In genomic region chr17:19239544-19239943, GRCh38 we compare ENCODE assay signal across 13 cellular contexts. TPM values are rescaled to one million over a fixed set of nuclear protein-coding genes. Genes with fewer than 3 reads are reported as not detected.
A peak's percentile ranks its signal among the peaks of the same experiment; 100 is the strongest.
DNase-seq lines count a peak whose midpoint lies in the region; ATAC-seq and TF ChIP-seq lines count a peak whose summit lies in the region.
"Had no signal": no experiment of that assay in that cellular context is flagged by ENCODE, and none has a peak within 500 bp of the region (broad histone marks: within the 10 kb centered on the region; RNA-seq: fewer than 3 reads in every experiment).

No MANE protein-coding gene starts in this region.

- H3K27ac ChIP-seq in GM23338 (ENCODE audit: low read depth) (peak overlapping the region; percentile 55; the same call in 1 of the 2 replicates), endodermal cell (ENCODE audit: low read depth, low read length) (no peak overlapping the region), spleen (peak overlapping the region in 2 of 8 donors; percentile 15 to 24)
- H3K27ac ChIP-seq: Peyer's patch had no signal

- no peak for TF ChIP-seq POLR2A in spleen (IDR thresholded peaks at IDR 0.05)

- H2AFZ ChIP-seq in GM23338: no peak overlapping the region

- H3K27me3 ChIP-seq in GM23338 (ENCODE audit: insufficient read depth) (no peaks in the 10 kb centered on the region), endodermal cell (ENCODE audit: control insufficient read depth, insufficient read depth, low read length, poor library complexity, severe bottlenecking) (no peaks in the 10 kb centered on the region), spleen (replicated peaks in 1 of 7) (peaks cover 0 to 16% (median 0%) of the 10 kb centered on the region in 7 donors)
- H3K27me3 ChIP-seq: Peyer's patch had no signal

- peaks cover 67% of the 10 kb centered on the region for H3K79me2 ChIP-seq in GM23338 (replicated peaks; ENCODE audit: insufficient read depth)

- peaks cover 25% of the 10 kb centered on the region for H3K4me1 ChIP-seq in GM23338 (ENCODE audit: insufficient read depth)
- H3K4me1 ChIP-seq in endodermal cell (ENCODE audit: control insufficient read depth, insufficient read depth, low read length): no peaks in the 10 kb centered on the region
- peaks cover 5 to 46% (median 18%) of the 10 kb centered on the region in 6 donors for H3K4me1 ChIP-seq in spleen

- no peaks in the 10 kb centered on the region; the same call in 1 of the 2 replicates for H3F3A ChIP-seq in GM23338 (replicated peaks; ENCODE audit: low read depth)

- H3K9me3 ChIP-seq in endodermal cell (ENCODE audit: control insufficient read depth, low read length) (no peaks in the 10 kb centered on the region), spleen (no peaks in the 10 kb centered on the region)
- H3K9me3 ChIP-seq: Peyer's patch had no signal

- H3K4me2 ChIP-seq in GM23338: 0 out of 2 replicates have a peak overlapping the region, but pooled peaks have one; percentile 98

- H4K20me1 ChIP-seq in GM23338 (replicated peaks; ENCODE audit: insufficient read depth): peaks cover 37% of the 10 kb centered on the region

- DNase-seq in GM23338 (ENCODE audit: low spot score) (no peak), endodermal cell (no peak), medulla oblongata (ENCODE audit: extremely low spot score) (peak; percentile 82), spleen (peak; percentile 52), retina (no peak), NCI-H2107 (lab: John Stamatoyannopoulos, UW) (no peak), DMS79 (lab: John Stamatoyannopoulos, UW) (no peak)
- DNase-seq: activated CD4-positive, alpha-beta memory T cell treated with anti-CD3 and anti-CD28 coated beads for 36 hours; activated gamma-delta T cell; NCI-H1048; T-helper 17 cell had no signal

- intact Hi-C loops in spleen (cut with DNase I; ENCODE audit: low total_unique reads): no loop called here

- H3K4me3 Mint-ChIP-seq in GM23338 (peak overlapping the region; percentile 40; the same call in 1 of the 3 replicates), endodermal cell (peak overlapping the region; percentile 33)
- H3K4me3 Mint-ChIP-seq: activated CD4-positive, alpha-beta memory T cell treated with anti-CD3 and anti-CD28 coated beads for 36 hours; T-helper 17 cell had no signal

- H3K36me3 ChIP-seq in GM23338 (ENCODE audit: insufficient read depth) (no peaks in the 10 kb centered on the region), endodermal cell (ENCODE audit: control insufficient read depth, insufficient read depth, low read length) (peaks cover 4% of the 10 kb centered on the region), spleen (no peaks in the 10 kb centered on the region)
- H3K36me3 ChIP-seq: Peyer's patch had no signal

- H3K9me3 Mint-ChIP-seq in GM23338 (no peaks in the 10 kb centered on the region), endodermal cell (no peaks in the 10 kb centered on the region)
- H3K9me3 Mint-ChIP-seq: activated CD4-positive, alpha-beta memory T cell treated with anti-CD3 and anti-CD28 coated beads for 36 hours had no signal

- H3K36me3 Mint-ChIP-seq in GM23338 (ENCODE audit: low read depth): peaks cover 7% of the 10 kb centered on the region; the same call in 2 of the 3 replicates
- peaks cover 17% of the 10 kb centered on the region for H3K36me3 Mint-ChIP-seq in endodermal cell (ENCODE audit: low read depth)
- H3K36me3 Mint-ChIP-seq: activated CD4-positive, alpha-beta memory T cell treated with anti-CD3 and anti-CD28 coated beads for 36 hours had no signal

- TF ChIP-seq CTCF in GM23338 (conservative IDR thresholded peaks at IDR 0.05; ENCODE audit: low read depth in 2 of 2) (no peak), endodermal cell (conservative IDR thresholded peaks at IDR 0.05) (no peak), spleen (IDR thresholded peaks at IDR 0.05 in 8 of 11, conservative IDR thresholded peaks at IDR 0.05 in 3 of 11) (no peak)

- H3K9me2 ChIP-seq in GM23338 (ENCODE audit: insufficient read depth): no peaks in the 10 kb centered on the region

- H3K4me1 Mint-ChIP-seq in GM23338 (peaks cover 23% of the 10 kb centered on the region), endodermal cell (peaks cover 15% of the 10 kb centered on the region)

- 85 to 90% methylated on average over 6 of the region's 6 CpGs for WGBS in endodermal cell (ENCODE audit: insufficient coverage in 1 of 2, insufficient read length in 1 of 2), 2 experiments
- WGBS in spleen, 5 donors: 72 to 86% (median 78%) methylated on average over 6 of the region's 6 CpGs

- H3K9ac ChIP-seq in endodermal cell (ENCODE audit: extremely low read depth, low read length, poor library complexity, severe bottlenecking): no peak overlapping the region

- H3K27me3 Mint-ChIP-seq in GM23338 (ENCODE audit: insufficient read depth, low read depth, poor library complexity) (peaks cover 8% of the 10 kb centered on the region), endodermal cell (ENCODE audit: insufficient read depth) (no peaks in the 10 kb centered on the region)
- H3K27me3 Mint-ChIP-seq: T-helper 17 cell had no signal

- ATAC-seq in GM23338 (no peak), esophagus mucosa (no peak)
- ATAC-seq: T-helper 17 cell had no signal

- H3K27ac Mint-ChIP-seq in GM23338 (no peak overlapping the region; the same call in 1 of the 2 replicates), endodermal cell (no peak overlapping the region)
- H3K27ac Mint-ChIP-seq: activated CD4-positive, alpha-beta memory T cell treated with anti-CD3 and anti-CD28 coated beads for 36 hours; T-helper 17 cell had no signal

- H3K4me3 ChIP-seq in GM23338 (0 out of 2 replicates have a peak overlapping the region, but pooled peaks have one; percentile 97), endodermal cell (ENCODE audit: low read length) (no peak overlapping the region), spleen (no peak overlapping the region)
- H3K4me3 ChIP-seq: Peyer's patch had no signal

TF ChIP-seq in GM23338, 12 proteins besides CTCF, POLR2A, EP300 and RAD21 (continues in another document):
- no peak for TF ChIP-seq EZH2 (IDR thresholded peaks at IDR 0.05; ENCODE audit: low read depth, unreplicated experiment)
- TF ChIP-seq, protein P1, sequence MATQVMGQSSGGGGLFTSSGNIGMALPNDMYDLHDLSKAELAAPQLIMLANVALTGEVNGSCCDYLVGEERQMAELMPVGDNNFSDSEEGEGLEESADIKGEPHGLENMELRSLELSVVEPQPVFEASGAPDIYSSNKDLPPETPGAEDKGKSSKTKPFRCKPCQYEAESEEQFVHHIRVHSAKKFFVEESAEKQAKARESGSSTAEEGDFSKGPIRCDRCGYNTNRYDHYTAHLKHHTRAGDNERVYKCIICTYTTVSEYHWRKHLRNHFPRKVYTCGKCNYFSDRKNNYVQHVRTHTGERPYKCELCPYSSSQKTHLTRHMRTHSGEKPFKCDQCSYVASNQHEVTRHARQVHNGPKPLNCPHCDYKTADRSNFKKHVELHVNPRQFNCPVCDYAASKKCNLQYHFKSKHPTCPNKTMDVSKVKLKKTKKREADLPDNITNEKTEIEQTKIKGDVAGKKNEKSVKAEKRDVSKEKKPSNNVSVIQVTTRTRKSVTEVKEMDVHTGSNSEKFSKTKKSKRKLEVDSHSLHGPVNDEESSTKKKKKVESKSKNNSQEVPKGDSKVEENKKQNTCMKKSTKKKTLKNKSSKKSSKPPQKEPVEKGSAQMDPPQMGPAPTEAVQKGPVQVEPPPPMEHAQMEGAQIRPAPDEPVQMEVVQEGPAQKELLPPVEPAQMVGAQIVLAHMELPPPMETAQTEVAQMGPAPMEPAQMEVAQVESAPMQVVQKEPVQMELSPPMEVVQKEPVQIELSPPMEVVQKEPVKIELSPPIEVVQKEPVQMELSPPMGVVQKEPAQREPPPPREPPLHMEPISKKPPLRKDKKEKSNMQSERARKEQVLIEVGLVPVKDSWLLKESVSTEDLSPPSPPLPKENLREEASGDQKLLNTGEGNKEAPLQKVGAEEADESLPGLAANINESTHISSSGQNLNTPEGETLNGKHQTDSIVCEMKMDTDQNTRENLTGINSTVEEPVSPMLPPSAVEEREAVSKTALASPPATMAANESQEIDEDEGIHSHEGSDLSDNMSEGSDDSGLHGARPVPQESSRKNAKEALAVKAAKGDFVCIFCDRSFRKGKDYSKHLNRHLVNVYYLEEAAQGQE (IDR thresholded peaks at IDR 0.05; ENCODE audit: unreplicated experiment): no peak
- TF ChIP-seq ZNF114 (CRISPR knock-in tag; IDR thresholded peaks at IDR 0.05): no peak
- TF ChIP-seq NANOG (IDR thresholded peaks at IDR 0.05; ENCODE audit: borderline replicate concordance): no peak
- TF ChIP-seq EZH2phosphoT487 (IDR thresholded peaks at IDR 0.05; ENCODE audit: unreplicated experiment): no peak
- no peak for TF ChIP-seq CREB1 (CRISPR knock-in tag; IDR thresholded peaks at IDR 0.05; ENCODE audit: low read depth)
- TF ChIP-seq, protein P2, sequence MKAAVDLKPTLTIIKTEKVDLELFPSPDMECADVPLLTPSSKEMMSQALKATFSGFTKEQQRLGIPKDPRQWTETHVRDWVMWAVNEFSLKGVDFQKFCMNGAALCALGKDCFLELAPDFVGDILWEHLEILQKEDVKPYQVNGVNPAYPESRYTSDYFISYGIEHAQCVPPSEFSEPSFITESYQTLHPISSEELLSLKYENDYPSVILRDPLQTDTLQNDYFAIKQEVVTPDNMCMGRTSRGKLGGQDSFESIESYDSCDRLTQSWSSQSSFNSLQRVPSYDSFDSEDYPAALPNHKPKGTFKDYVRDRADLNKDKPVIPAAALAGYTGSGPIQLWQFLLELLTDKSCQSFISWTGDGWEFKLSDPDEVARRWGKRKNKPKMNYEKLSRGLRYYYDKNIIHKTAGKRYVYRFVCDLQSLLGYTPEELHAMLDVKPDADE (IDR thresholded peaks at IDR 0.05): no peak
- no peak for TF ChIP-seq STAT1 (IDR thresholded peaks at IDR 0.05; ENCODE audit: unreplicated experiment)
- no peak for TF ChIP-seq JUNB (IDR thresholded peaks at IDR 0.05; ENCODE audit: unreplicated experiment)

RNA-seq across cellular contexts. Expression of gene EPN2, which starts 2.4 kb away (rescaled TPM):
- 28.7 and 34.0 TPM in 2 replicates for total RNA-seq in GM23338 (2014; rRNA removed; shearing (Covaris generic))
- polyA plus RNA-seq in GM23338 (2016; fragmentation: Nextera tagmentation; extraction: Ambion mirVana) (149 and 164 TPM in 2 replicates), spleen (10 to 100 TPM in 1 of 3 donors, 1 to 10 TPM in 2; 5.4 to 20.0 (median 5.9) TPM)
- total RNA-seq in endodermal cell (10 to 100 TPM; 46.0 to 50.9 TPM), spleen (10 to 100 TPM; 21.8 to 59.6 (median 38.5) TPM), esophagus mucosa (68.3 TPM)
- polyA plus RNA-seq in endodermal cell (2013, experiment 1 of 2): 27.7 TPM
- polyA plus RNA-seq in endodermal cell (2013, experiment 2 of 2): 29.1 TPM

Comparison
In these comparisons a context has a peak if more than half of its experiments do, and no peak if none do; other contexts are left out.
1. DNase-seq: peak in medulla oblongata (single experiment) and spleen (single experiment); none in GM23338 (single experiment), endodermal cell (single experiment), retina (single experiment), NCI-H2107 (single experiment) and DMS79 (single experiment).